24 cellular contexts compared by ENCODE assay signal in genomic region chr3:156183396-156183795, GRCh38.
"Had no signal": no experiment of that assay in that cellular context is flagged by ENCODE, and none has a peak within 500 bp of the region (broad histone marks: within the 10 kb centered on the region; RNA-seq: fewer than 3 reads in every experiment).

No MANE protein-coding gene starts in this region.

- H2AFZ ChIP-seq: hepatocyte had no signal

- H3K79me2 ChIP-seq: hepatocyte had no signal

- H3K4me3 ChIP-seq: colonic mucosa, gastroesophageal sphincter, heart left ventricle, hepatocyte, left lung, lower lobe of right lung, mucosa of descending colon had no signal

- H3K27ac ChIP-seq: colonic mucosa, epithelial cell of prostate, foreskin keratinocyte, gastroesophageal sphincter, heart left ventricle, hepatocyte, left lung, lower lobe of right lung had no signal

- FAIRE-seq: endometrium, frontal cortex had no signal

- DNase-seq: colonic mucosa; cortex of kidney; effector CD8-positive, alpha-beta T cell; effector memory CD8-positive, alpha-beta T cell; endodermal cell; erythroblast; foreskin keratinocyte; heart left ventricle; hypothalamus; immature natural killer cell; islet precursor cell; left cardiac atrium; left lung; left ventricle myocardium superior; lower lobe of right lung; mesenchymal stem cell; mucosa of descending colon; naive B cell; naive thymus-derived CD8-positive, alpha-beta T cell had no signal

- H3K36me3 ChIP-seq: colonic mucosa, gastroesophageal sphincter, heart left ventricle, left lung, lower lobe of right lung had no signal

- H3K4me1 ChIP-seq: colonic mucosa, gastroesophageal sphincter, heart left ventricle, left lung, lower lobe of right lung had no signal

- H3K27me3 ChIP-seq: colonic mucosa, foreskin keratinocyte, gastroesophageal sphincter, heart left ventricle, hepatocyte, left lung had no signal

- H3K4me2 ChIP-seq: hepatocyte had no signal

- H3K9me3 ChIP-seq: colonic mucosa, gastroesophageal sphincter, heart left ventricle, left lung, lower lobe of right lung, mucosa of descending colon had no signal
